Comparison of ENCODE assay signal across 8 cellular contexts in genomic region chr7:10974717-10975032, GRCh38. TPM values are rescaled to one million over a fixed set of nuclear protein-coding genes. Genes with fewer than 3 reads are reported as not detected.
DNase-seq lines count a peak whose midpoint lies in the region; ATAC-seq and TF ChIP-seq lines count a peak whose summit lies in the region.

No MANE protein-coding gene starts in this region.

- peak; percentile 1 for ATAC-seq in GM19455 (IDR thresholded peaks at IDR 0.05; ENCODE audit: unreplicated experiment)
- no peak for ATAC-seq in HG02678 (IDR thresholded peaks at IDR 0.05; ENCODE audit: unreplicated experiment)
- ATAC-seq in HG03097 (IDR thresholded peaks at IDR 0.05; ENCODE audit: low FRiP score, unreplicated experiment), result no peak

- POLR2A ChIA-PET in RWPE1 (lab: Yijun Ruan, JAX; ENCODE audit: low non-redundant PET), result interaction anchor here (0.9 to 1.2 kb wide), 2 partner anchors 34 to 232 kb away, joined by 3 read pairs; a partner anchor contains a TSS

- peaks cover 15% of the 10 kb centered on the region for H3K79me2 ChIP-seq in ACC112 (ENCODE audit: control insufficient read depth, insufficient read depth, low read length, unreplicated experiment)

- peaks cover 6% of the 10 kb centered on the region; the same call in 1 of the 2 replicates for H3K36me3 ChIP-seq in ACC112 (ENCODE audit: insufficient read depth, low read length)
- H3K36me3 ChIP-seq in skeletal muscle tissue (ENCODE audit: control insufficient read depth in 3 of 3, insufficient read depth in 3 of 3, low read length in 3 of 3), result no peaks in the 10 kb centered on the region

- TF ChIP-seq CTCF in RWPE1 (conservative IDR thresholded peaks at IDR 0.05; ENCODE audit: low read depth), result no peak
- TF ChIP-seq CTCF in fibroblast of pulmonary artery (IDR thresholded peaks at IDR 0.05; ENCODE audit: low read length, missing control alignments), result no peak

- no peaks in the 10 kb centered on the region for H3K4me1 ChIP-seq in ACC112 (ENCODE audit: control insufficient read depth, insufficient read depth, low read length, unreplicated experiment)
- H3K4me1 ChIP-seq in skeletal muscle tissue (ENCODE audit: control insufficient read depth in 3 of 3, insufficient read depth in 3 of 3, low read length in 3 of 3), result peaks cover 7 to 13% (median 7%) of the 10 kb centered on the region in 3 donors

- H3K9ac ChIP-seq in skeletal muscle tissue (ENCODE audit: low read depth in 1 of 3, low read length in 3 of 3), result peak overlapping the region; percentile 76 to 88 (median 82)

- peak overlapping the region; percentile 97 for H2AFZ ChIP-seq in ACC112 (ENCODE audit: low read length, unreplicated experiment)

- CTCF ChIA-PET in RWPE1 (lab: Yijun Ruan, JAX), result no interaction called here

- H3K27ac ChIP-seq in ACC112 (ENCODE audit: low read depth, low read length) (no peak overlapping the region), RWPE1 (peak overlapping the region; percentile 89), skeletal muscle tissue (ENCODE audit: low read depth, low read length) (no peak overlapping the region)

- DNase-seq in RWPE1 (ENCODE audit: low spot score) (no peak), fibroblast of pulmonary artery (ENCODE audit: low read depth) (no peak), ureter (ENCODE audit: low spot score) (no peak)

- H3K4me3 ChIP-seq in ACC112 (ENCODE audit: low read depth, low read length) (peak overlapping the region; percentile 100), fibroblast of pulmonary artery (replicated peaks; ENCODE audit: low read depth, low read length) (peak overlapping the region; percentile 75), skeletal muscle tissue (ENCODE audit: low read length in 3 of 3) (peak overlapping the region; percentile 89 to 92 (median 91))

- H3K9me3 ChIP-seq in skeletal muscle tissue (ENCODE audit: control insufficient read depth in 3 of 3, low read length in 3 of 3), result no peaks in the 10 kb centered on the region

- H3K27me3 ChIP-seq in ACC112 (ENCODE audit: insufficient read depth, low read length) (peaks cover 4% of the 10 kb centered on the region; the same call in 1 of the 2 replicates), skeletal muscle tissue (ENCODE audit: control insufficient read depth in 3 of 3, insufficient read depth in 3 of 3, low read length in 3 of 3) (no peaks in the 10 kb centered on the region)

RNA-seq across cellular contexts. Expression of gene PHF14, which starts 1.0 kb away (rescaled TPM):
- total RNA-seq in skeletal muscle tissue (50.1 TPM), ureter (46.7 TPM)
